In the genomic region with DNA sequence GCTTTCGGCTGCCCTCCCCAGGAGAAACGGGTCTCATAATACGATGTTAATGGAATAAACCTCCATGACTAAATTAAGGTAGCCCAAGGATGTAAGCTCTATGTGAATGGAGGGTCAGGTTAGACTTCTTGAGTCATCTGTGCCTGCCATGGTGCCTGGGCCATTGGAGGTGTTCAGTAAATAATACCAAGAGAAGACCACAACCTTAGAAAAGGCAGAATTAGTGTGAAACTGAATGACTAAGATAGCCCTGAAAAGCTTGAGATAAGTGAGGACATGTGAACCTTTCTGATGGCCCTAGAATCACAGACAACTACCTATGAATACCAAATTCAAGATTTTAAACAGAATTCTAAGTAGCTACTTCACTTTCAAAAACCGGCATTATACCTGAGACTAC, we compare ENCODE assay signal across 26 cellular contexts.
"Had no signal": no experiment of that assay in that cellular context is flagged by ENCODE, and none has a peak within 500 bp of the region (broad histone marks: within the 10 kb centered on the region; RNA-seq: fewer than 3 reads in every experiment).

No MANE protein-coding gene starts in this region.

- ATAC-seq: effector memory CD8-positive, alpha-beta T cell; esophagus mucosa; gastrocnemius medialis; heart right ventricle; left cardiac atrium; left lung; left ventricle myocardium superior; lower lobe of right lung; mucosa of descending colon had no signal

- H3K36me3 ChIP-seq: colonic mucosa, esophagus squamous epithelium, gastrocnemius medialis, left lung, lower lobe of right lung had no signal

- DNase-seq: colonic mucosa; cortex of kidney; effector CD8-positive, alpha-beta T cell; effector memory CD8-positive, alpha-beta T cell; endodermal cell; erythroblast; esophagus squamous epithelium; foreskin fibroblast; foreskin melanocyte; gastrocnemius medialis; glutamatergic neuron; head of caudate nucleus; heart right ventricle; hippocampal formation; left cardiac atrium; left lung; left ventricle myocardium superior; lower lobe of right lung; mesenchymal stem cell; mucosa of descending colon; naive B cell had no signal

- H3K27me3 ChIP-seq: colonic mucosa, esophagus squamous epithelium, gastrocnemius medialis, heart right ventricle, left lung had no signal

- FAIRE-seq: endometrium, islet of Langerhans, keratinocyte had no signal

- H3K4me1 ChIP-seq: colonic mucosa, esophagus squamous epithelium, gastrocnemius medialis, heart right ventricle, left lung, lower lobe of right lung had no signal

- H3K4me3 ChIP-seq: colonic mucosa, esophagus squamous epithelium, gastrocnemius medialis, heart right ventricle, left lung, lower lobe of right lung, mucosa of descending colon had no signal

- H3K9me3 ChIP-seq: colonic mucosa, esophagus squamous epithelium, gastrocnemius medialis, heart right ventricle, left lung, lower lobe of right lung, mucosa of descending colon had no signal

- H3K27ac ChIP-seq: colonic mucosa, epithelial cell of prostate, esophagus squamous epithelium, gastrocnemius medialis, heart right ventricle, left lung, lower lobe of right lung had no signal
